28 cellular contexts compared by ENCODE assay signal in the genomic region with DNA sequence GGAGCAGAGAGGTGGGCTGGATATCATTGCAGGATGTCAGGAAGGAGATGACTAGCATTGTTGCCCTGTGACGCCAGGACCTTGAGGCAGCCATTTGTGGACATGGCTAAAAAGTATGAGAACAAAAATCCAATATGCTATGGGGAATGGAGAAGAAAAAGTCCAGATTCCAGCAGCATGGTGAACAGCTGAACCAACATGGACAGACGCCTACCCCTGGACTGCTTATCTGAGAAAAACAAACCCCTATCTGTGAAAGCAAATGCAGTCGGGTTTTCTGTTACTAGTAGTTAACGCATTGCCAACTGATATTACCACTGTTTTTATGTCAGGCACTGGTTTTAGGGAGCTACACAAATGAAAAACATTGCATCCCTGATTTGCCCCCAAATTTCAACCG.
"Had no signal": no experiment of that assay in that cellular context is flagged by ENCODE, and none has a peak within 500 bp of the region (broad histone marks: within the 10 kb centered on the region; RNA-seq: fewer than 3 reads in every experiment).

No MANE protein-coding gene starts in this region.

- FAIRE-seq: endothelial cell of umbilical vein, kidney had no signal

- H3K4me3 Mint-ChIP-seq: memory B cell; naive B cell; natural killer cell treated with Interleukin-12 subunit alpha and Interleukin-12 subunit beta and Interleukin-15 and Interleukin-18, amount 100 ng/mL, for 72 hours; neural crest cell; stimulated activated naive CD8-positive, alpha-beta T cell treated with anti-CD3 and anti-CD28 coated beads, Interleukin-15, amount 100 ng/mL, for 72 hours had no signal

- H3K27me3 ChIP-seq: esophagus muscularis mucosa, gastroesophageal sphincter, hepatocyte, sigmoid colon, transverse colon, vagina had no signal

- H3K4me1 ChIP-seq: esophagus muscularis mucosa, foreskin keratinocyte, gastroesophageal sphincter, parathyroid adenoma, prostate gland, sigmoid colon, suprapubic skin, transverse colon, upper lobe of right lung, vagina had no signal

- H3K27ac Mint-ChIP-seq: memory B cell; naive B cell; natural killer cell treated with Interleukin-12 subunit alpha and Interleukin-12 subunit beta and Interleukin-15 and Interleukin-18, amount 100 ng/mL, for 72 hours; stimulated activated naive CD8-positive, alpha-beta T cell treated with anti-CD3 and anti-CD28 coated beads, Interleukin-15, amount 100 ng/mL, for 72 hours had no signal

- H3K4me3 ChIP-seq: coronary artery, esophagus muscularis mucosa, gastroesophageal sphincter, heart left ventricle, hepatocyte, lung, mucosa of descending colon, prostate gland, sigmoid colon, suprapubic skin, transverse colon, upper lobe of right lung, vagina had no signal

- H3K9me3 ChIP-seq: esophagus muscularis mucosa, gastroesophageal sphincter, heart left ventricle, mucosa of descending colon, prostate gland, sigmoid colon, suprapubic skin, transverse colon, upper lobe of right lung, vagina had no signal

- H3K36me3 ChIP-seq: esophagus muscularis mucosa, gastroesophageal sphincter, heart left ventricle, prostate gland, sigmoid colon, suprapubic skin, transverse colon, upper lobe of right lung, vagina had no signal

- H3K9ac ChIP-seq: parathyroid adenoma had no signal

- H3K27me3 Mint-ChIP-seq: memory B cell had no signal

- H3K36me3 Mint-ChIP-seq: memory B cell; naive B cell; natural killer cell treated with Interleukin-12 subunit alpha and Interleukin-12 subunit beta and Interleukin-15 and Interleukin-18, amount 100 ng/mL, for 72 hours had no signal

- H3K9me3 Mint-ChIP-seq: memory B cell; natural killer cell treated with Interleukin-12 subunit alpha and Interleukin-12 subunit beta and Interleukin-15 and Interleukin-18, amount 100 ng/mL, for 72 hours; neural crest cell; stimulated activated naive CD8-positive, alpha-beta T cell treated with anti-CD3 and anti-CD28 coated beads, Interleukin-15, amount 100 ng/mL, for 72 hours had no signal

- ATAC-seq: gastroesophageal sphincter; left lobe of liver; mucosa of descending colon; natural killer cell treated with Interleukin-12 subunit alpha and Interleukin-12 subunit beta and Interleukin-15 and Interleukin-18, amount 100 ng/mL, for 72 hours; stimulated activated naive CD8-positive, alpha-beta T cell treated with anti-CD3 and anti-CD28 coated beads, Interleukin-15, amount 100 ng/mL, for 72 hours; upper lobe of right lung had no signal

- H3K79me2 ChIP-seq: hepatocyte, parathyroid adenoma had no signal

- H2AFZ ChIP-seq: hepatocyte, parathyroid adenoma had no signal

- H3K4me1 Mint-ChIP-seq: memory B cell; naive B cell; neural crest cell; stimulated activated naive CD8-positive, alpha-beta T cell treated with anti-CD3 and anti-CD28 coated beads, Interleukin-15, amount 100 ng/mL, for 72 hours had no signal

- DNase-seq: dermis blood vessel endothelial cell; effector memory CD4-positive, alpha-beta T cell; heart left ventricle; kidney; mucosa of descending colon; naive B cell; sigmoid colon; stimulated activated CD4-positive, alpha-beta T cell treated with anti-CD3 and anti-CD28 coated beads, Interleukin-15, amount 100 ng/mL, for 24 hours; stimulated activated CD4-positive, alpha-beta T cell treated with anti-CD3 and anti-CD28 coated beads, Interleukin-2, amount 100 ng/mL, for 48 hours; stimulated activated naive CD4-positive, alpha-beta T cell; stimulated activated naive CD8-positive, alpha-beta T cell treated with anti-CD3 and anti-CD28 coated beads, Interleukin-15, amount 100 ng/mL, for 72 hours; transverse colon; upper lobe of right lung had no signal

- H3K27ac ChIP-seq: coronary artery, esophagus muscularis mucosa, foreskin keratinocyte, gastroesophageal sphincter, hepatocyte, parathyroid adenoma, prostate gland, sigmoid colon, suprapubic skin, transverse colon, upper lobe of right lung, vagina had no signal

- H3K4me2 ChIP-seq: hepatocyte had no signal
